Comparison of ENCODE assay signal across 22 cellular contexts in genomic region chr6:4382362-4382853, GRCh38.
"Had no signal": no experiment of that assay in that cellular context is flagged by ENCODE, and none has a peak within 500 bp of the region (broad histone marks: within the 10 kb centered on the region; RNA-seq: fewer than 3 reads in every experiment).

No MANE protein-coding gene starts in this region.

- ATAC-seq: activated CD8-positive, alpha-beta memory T cell treated with anti-CD3 and anti-CD28 coated beads, Interleukin-2, amount 10 ng/mL, durations not matched to agents 7 days and 5 days; WTC11 had no signal

- H3K4me3 Mint-ChIP-seq: activated CD8-positive, alpha-beta memory T cell treated with anti-CD3 and anti-CD28 coated beads, Interleukin-2, amount 10 ng/mL, durations not matched to agents 7 days and 5 days; activated naive CD4-positive, alpha-beta T cell treated with anti-CD3 and anti-CD28 coated beads, Interleukin-2, amount 50 U/mL, for 24 hours; activated T-cell treated with anti-CD3 and anti-CD28 coated beads, Interleukin-2, amount 50 U/mL, for 24 hours; activated T-helper 1 cell treated with anti-CD3 and anti-CD28 coated beads, Interleukin-12 subunit alpha, Interleukin-12 subunit beta, Interleukin-2, Interleukin-4 antibody, amounts not matched to agents 30 ng/mL and 10 ng/mL and 1 ng/mL, durations not matched to agents 14 hours and 24 hours and 36 hours; central memory CD8-positive, alpha-beta T cell; T-helper 1 cell treated with Interleukin-12 subunit alpha and Interleukin-12 subunit beta and Interleukin-4 antibody, amounts not matched to agents 30 μg/mL and 1 μg/mL, for 36 hours; WTC11 had no signal

- DNase-seq: activated CD4-positive, alpha-beta T cell treated with anti-CD3 and anti-CD28 coated beads for 48 hours; activated CD4-positive, alpha-beta T cell treated with anti-CD3 and anti-CD28 coated beads, Interleukin-2, amount 50 U/mL, for 4 hours; activated CD4-positive, CD25-positive, alpha-beta regulatory T cell treated with anti-CD3 and anti-CD28 coated beads, Interleukin-2, amount 50 U/mL, for 72 hours; activated CD8-positive, alpha-beta memory T cell treated with anti-CD3 and anti-CD28 coated beads, Interleukin-2, amount 10 ng/mL, durations not matched to agents 7 days and 5 days; activated effector memory CD4-positive, alpha-beta T cell treated with Interleukin-2 at 50 U/mL for 16 hours; activated naive CD4-positive, alpha-beta T cell; activated T-cell treated with anti-CD3 and anti-CD28 coated beads, Interleukin-2, amount 50 U/mL, for 24 hours; aorta; KG1; NCI-H1105; NCI-H1436; NCI-H1694 treated with DMSO at 0.1 percent for 48 hours; NCI-H2029 treated with DMSO at 0.1 percent for 48 hours; NCI-H524; PC-9; SHP77 treated with DMSO at 0.1 percent for 48 hours; T-helper 9 cell had no signal

- H3K4me2 ChIP-seq: PC-9 had no signal

- H3K4me1 Mint-ChIP-seq: activated CD8-positive, alpha-beta memory T cell treated with anti-CD3 and anti-CD28 coated beads, Interleukin-2, amount 10 ng/mL, durations not matched to agents 7 days and 5 days; activated naive CD4-positive, alpha-beta T cell treated with anti-CD3 and anti-CD28 coated beads, Interleukin-2, amount 50 U/mL, for 24 hours; central memory CD8-positive, alpha-beta T cell had no signal

- H3K27ac Mint-ChIP-seq: activated CD8-positive, alpha-beta memory T cell treated with anti-CD3 and anti-CD28 coated beads, Interleukin-2, amount 10 ng/mL, durations not matched to agents 7 days and 5 days; activated naive CD4-positive, alpha-beta T cell treated with anti-CD3 and anti-CD28 coated beads, Interleukin-2, amount 50 U/mL, for 24 hours; activated T-cell treated with anti-CD3 and anti-CD28 coated beads, Interleukin-2, amount 50 U/mL, for 24 hours; activated T-helper 1 cell treated with anti-CD3 and anti-CD28 coated beads, Interleukin-12 subunit alpha, Interleukin-12 subunit beta, Interleukin-2, Interleukin-4 antibody, amounts not matched to agents 30 ng/mL and 10 ng/mL and 1 ng/mL, durations not matched to agents 14 hours and 24 hours and 36 hours; T-helper 1 cell treated with Interleukin-12 subunit alpha and Interleukin-12 subunit beta and Interleukin-4 antibody, amounts not matched to agents 30 μg/mL and 1 μg/mL, for 36 hours; WTC11 had no signal

- H2AFZ ChIP-seq: PC-9 had no signal

- H3K36me3 Mint-ChIP-seq: activated CD8-positive, alpha-beta memory T cell treated with anti-CD3 and anti-CD28 coated beads, Interleukin-2, amount 10 ng/mL, durations not matched to agents 7 days and 5 days had no signal

- H3K4me3 ChIP-seq: PC-9 had no signal

- H3K27ac ChIP-seq: PC-9 had no signal
